ENCODE assay signal across 10 cellular contexts in the genomic region with DNA sequence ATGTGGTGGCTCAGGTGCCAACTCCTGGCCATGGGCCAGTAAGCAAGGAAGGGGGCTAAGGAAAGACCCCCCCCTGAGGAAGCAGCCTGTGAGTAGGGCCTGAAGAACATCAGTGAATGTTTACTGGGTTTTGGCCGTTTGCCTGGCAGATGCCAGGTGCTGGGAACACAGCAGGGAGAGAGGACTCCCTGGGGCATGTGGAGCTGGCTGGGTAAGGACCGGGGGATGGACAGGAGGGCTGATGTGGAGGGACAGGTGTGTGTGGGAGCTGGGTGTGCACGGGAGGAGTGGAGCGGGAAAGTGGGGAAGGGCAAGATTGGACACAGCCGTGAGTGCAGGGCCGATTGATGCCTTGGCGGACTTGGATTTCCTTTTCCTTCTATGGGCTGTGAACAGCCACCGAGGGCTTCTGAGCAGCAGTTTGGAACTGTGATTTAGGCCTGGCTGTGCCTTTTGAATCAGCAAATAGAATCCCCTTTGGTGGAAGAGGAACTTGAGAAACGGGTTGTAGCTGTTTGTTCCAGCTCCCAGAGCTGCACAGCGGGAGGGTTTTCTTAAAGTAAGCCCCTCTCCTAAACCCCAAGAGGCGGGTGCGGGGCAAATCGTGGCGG. TPM values are rescaled to one million over a fixed set of nuclear protein-coding genes. Genes with fewer than 3 reads are reported as not detected.
DNase-seq lines count a peak whose midpoint lies in the region; ATAC-seq and TF ChIP-seq lines count a peak whose summit lies in the region.
"Had no signal": no experiment of that assay in that cellular context is flagged by ENCODE, and none has a peak within 500 bp of the region (broad histone marks: within the 10 kb centered on the region; RNA-seq: fewer than 3 reads in every experiment).

No MANE protein-coding gene starts in this region.

- ATAC-seq in heart left ventricle (peak in 3 of 4 donors; percentile 6 to 22 (median 13)), GM21717 (IDR thresholded peaks at IDR 0.05; ENCODE audit: unreplicated experiment) (no peak)
- peak; percentile 29 for ATAC-seq in stimulated activated effector memory CD8-positive, alpha-beta T cell treated with anti-CD3 and anti-CD28 coated beads, Interleukin-12 subunit alpha, Interleukin-12 subunit beta, amount 100 ng/mL, for 72 hours
- ATAC-seq: mucosa of descending colon had no signal

- H3K4me1 ChIP-seq in HUES48 (ENCODE audit: control insufficient read depth, insufficient read depth, low read length) (peaks cover 7% of the 10 kb centered on the region; the same call in 1 of the 2 replicates), heart left ventricle (peaks cover 0 to 67% (median 17%) of the 10 kb centered on the region in 12 donors)

- WGBS in heart left ventricle, 4 donors: 47 to 60% (median 51%) methylated on average over 14 of the region's 14 CpGs

- no peak for TF ChIP-seq POLR2A in heart left ventricle (IDR thresholded peaks at IDR 0.05)

- H3K27me3 ChIP-seq in HUES48 (ENCODE audit: control insufficient read depth, insufficient read depth, low read length) (peaks cover 33% of the 10 kb centered on the region), heart left ventricle (peaks cover 7 to 34% (median 30%) of the 10 kb centered on the region in 9 donors)

- H3K9me3 ChIP-seq in HUES48 (ENCODE audit: control insufficient read depth, insufficient read depth, low read length) (no peaks in the 10 kb centered on the region), heart left ventricle (no peaks in the 10 kb centered on the region)
- H3K9me3 ChIP-seq: mucosa of descending colon had no signal

- H3K9me3 Mint-ChIP-seq in stimulated activated effector memory CD8-positive, alpha-beta T cell treated with anti-CD3 and anti-CD28 coated beads, Interleukin-12 subunit alpha, Interleukin-12 subunit beta, amount 100 ng/mL, for 72 hours: no peaks in the 10 kb centered on the region
- H3K9me3 Mint-ChIP-seq in MCF 10A (ENCODE audit: unreplicated experiment) (no peaks in the 10 kb centered on the region), Calu3 (ENCODE audit: low read depth, unreplicated experiment) (no peaks in the 10 kb centered on the region)

- no peaks in the 10 kb centered on the region for H3K4me1 Mint-ChIP-seq in stimulated activated effector memory CD8-positive, alpha-beta T cell treated with anti-CD3 and anti-CD28 coated beads, Interleukin-12 subunit alpha, Interleukin-12 subunit beta, amount 100 ng/mL, for 72 hours
- H3K4me1 Mint-ChIP-seq in MCF 10A (ENCODE audit: insufficient read depth, unreplicated experiment): no peaks in the 10 kb centered on the region
- H3K4me1 Mint-ChIP-seq in Calu3 (ENCODE audit: low read depth, unreplicated experiment): peaks cover 3% of the 10 kb centered on the region

- POLR2A ChIA-PET in MCF 10A (lab: Yijun Ruan, JAX): no interaction called here

- intact Hi-C loops in heart left ventricle (cut with DNase I) (loop anchor here in 5 of 10 donors (5.0 to 10.0 kb wide), 3 partner anchors 54 to 74 kb away; no protein-coding TSS in a partner anchor), MCF 10A (cut with micrococcal nuclease) (no loop called here), Calu3 (cut with micrococcal nuclease; ENCODE audit: unreplicated experiment) (no loop called here)

- H3K9ac ChIP-seq in HUES48 (ENCODE audit: low read depth, low read length): no peak overlapping the region

- DNase-seq in NCI-H524 treated with DMSO at 0.1 percent for 48 hours (lab: John Stamatoyannopoulos, UW): peak; percentile 80
- peak in 1 of 5 donors; percentile 27 for DNase-seq in heart left ventricle
- DNase-seq in stimulated activated effector memory CD8-positive, alpha-beta T cell treated with anti-CD3 and anti-CD28 coated beads, Interleukin-12 subunit alpha, Interleukin-12 subunit beta, amount 100 ng/mL, for 72 hours (ENCODE audit: low spot score in 2 of 2): no peak
- DNase-seq in islet precursor cell: no peak
- DNase-seq in MCF 10A (ENCODE audit: unreplicated experiment): no peak
- no peak for DNase-seq in Calu3
- DNase-seq: mucosa of descending colon had no signal

- TF ChIP-seq CTCF in heart left ventricle (IDR thresholded peaks at IDR 0.05) (no peak), MCF 10A (IDR thresholded peaks at IDR 0.05; ENCODE audit: unreplicated experiment) (no peak), Calu3 (IDR thresholded peaks at IDR 0.05; ENCODE audit: unreplicated experiment) (no peak)

- H3K4me3 ChIP-seq in HUES48 (ENCODE audit: low read depth, low read length): no peak overlapping the region
- H3K4me3 ChIP-seq in heart left ventricle: peak overlapping the region in 7 of 12 donors; percentile 6 to 41 (median 24)
- H3K4me3 ChIP-seq: mucosa of descending colon had no signal

- no peaks in the 10 kb centered on the region for H3K36me3 Mint-ChIP-seq in stimulated activated effector memory CD8-positive, alpha-beta T cell treated with anti-CD3 and anti-CD28 coated beads, Interleukin-12 subunit alpha, Interleukin-12 subunit beta, amount 100 ng/mL, for 72 hours
- H3K36me3 Mint-ChIP-seq in MCF 10A (ENCODE audit: insufficient read depth, unreplicated experiment) (no peaks in the 10 kb centered on the region), Calu3 (ENCODE audit: insufficient read depth, unreplicated experiment) (no peaks in the 10 kb centered on the region)

- H3K4me3 Mint-ChIP-seq in stimulated activated effector memory CD8-positive, alpha-beta T cell treated with anti-CD3 and anti-CD28 coated beads, Interleukin-12 subunit alpha, Interleukin-12 subunit beta, amount 100 ng/mL, for 72 hours: no peak overlapping the region
- H3K4me3 Mint-ChIP-seq in MCF 10A (ENCODE audit: unreplicated experiment): no peak overlapping the region
- no peak overlapping the region for H3K4me3 Mint-ChIP-seq in Calu3 (ENCODE audit: low read depth, unreplicated experiment)

- CTCF ChIA-PET in MCF 10A (lab: Yijun Ruan, JAX): no interaction called here
- CTCF ChIA-PET in Calu3 (lab: Charles Lee): interaction anchor here (0.5 kb wide), 1 partner anchor 807 kb away, joined by 4 read pairs; no protein-coding TSS in a partner anchor

- no peak overlapping the region for H3K27ac Mint-ChIP-seq in stimulated activated effector memory CD8-positive, alpha-beta T cell treated with anti-CD3 and anti-CD28 coated beads, Interleukin-12 subunit alpha, Interleukin-12 subunit beta, amount 100 ng/mL, for 72 hours
- H3K27ac Mint-ChIP-seq in MCF 10A (ENCODE audit: low read depth, unreplicated experiment) (no peak overlapping the region), Calu3 (ENCODE audit: unreplicated experiment) (no peak overlapping the region)

- H3K36me3 ChIP-seq in HUES48 (ENCODE audit: control insufficient read depth, insufficient read depth, low read length): no peaks in the 10 kb centered on the region
- no peaks in the 10 kb centered on the region for H3K36me3 ChIP-seq in heart left ventricle

- BruUV-seq in MCF 10A (replicated peaks; lab: Mats Ljungman, UMichigan) (no TSS peak), Calu3 (replicated peaks; lab: Mats Ljungman, UMichigan) (no TSS peak)

- H3K27me3 Mint-ChIP-seq in MCF 10A (ENCODE audit: insufficient read depth, unreplicated experiment) (peaks cover 65% of the 10 kb centered on the region), Calu3 (ENCODE audit: unreplicated experiment) (peaks cover 50% of the 10 kb centered on the region)

- H3K27ac ChIP-seq in HUES48 (ENCODE audit: low read depth, low read length) (peak overlapping the region; percentile 42), heart left ventricle (peak overlapping the region in 9 of 12 donors; percentile 12 to 84 (median 66))

RNA-seq across cellular contexts. Expression of a gene that starts 3.1 kb away (rescaled TPM):
- total RNA-seq in heart left ventricle (10 to 100 TPM in 1 of 9 donors, 1 to 10 TPM in 8; 2.3 to 10.4 (median 3.8) TPM), MCF 10A (2022) (not detected in 2 replicates), Calu3 (2022) (0.32 TPM in 1 of 2 replicates, not detected in the other)
- 1 to 10 TPM; 4.3 to 4.4 TPM for polyA plus RNA-seq in heart left ventricle
- total RNA-seq: SK-MEL-5 had no signal
